In genomic region chr12:95073698-95074520, GRCh38 we compare ENCODE assay signal across 8 cellular contexts. TPM values are rescaled to one million over a fixed set of nuclear protein-coding genes. Genes with fewer than 3 reads are reported as not detected.
DNase-seq lines count a peak whose midpoint lies in the region; ATAC-seq, FAIRE-seq and TF ChIP-seq lines count a peak whose summit lies in the region.

No MANE protein-coding gene starts in this region.

- no peak for DNase-seq in GM06990 (ENCODE audit: extremely low read depth, insufficient read length)
- DNase-seq in NT2/D1 (ENCODE audit: low read depth, low spot score): no peak
- DNase-seq in trophoblast cell: peak in 1 of 2 donors; percentile 90
- DNase-seq in dedifferentiated amniotic fluid mesenchymal stem cell (ENCODE audit: extremely low spot score): no peak

- no CpG with 5 or more reads among the region's 23 CpGs for WGBS in trophoblast cell (ENCODE audit: extremely low coverage, insufficient coverage, insufficient read length)

- H3K4me1 ChIP-seq in NT2/D1 (ENCODE audit: insufficient read depth, insufficient read length) (no peaks in the 10 kb centered on the region), trophoblast cell (ENCODE audit: control insufficient read depth in 1 of 2, insufficient read depth in 2 of 2, low read length in 2 of 2) (no peaks in the 10 kb centered on the region)

- H4K12ac ChIP-seq in trophoblast cell (ENCODE audit: low read depth, low read length): peak overlapping the region; percentile 27

- H2BK5ac ChIP-seq in trophoblast cell (ENCODE audit: low read depth, low read length, poor library complexity): no peak overlapping the region

- no peak overlapping the region for H3K27ac ChIP-seq in trophoblast cell (ENCODE audit: low read depth, low read length)

- H3K4me3 ChIP-seq in GM06990 (replicated peaks; ENCODE audit: low read depth, low read length): no peak overlapping the region; the same call in 1 of the 2 replicates
- H3K4me3 ChIP-seq in NT2/D1 (ENCODE audit: insufficient read length, low read depth): peak overlapping the region; percentile 94
- no peak overlapping the region for H3K4me3 ChIP-seq in trophoblast cell (ENCODE audit: low read depth, low read length)

- no peak overlapping the region for H3K23ac ChIP-seq in trophoblast cell (ENCODE audit: low read length)

- H3K4me2 ChIP-seq in trophoblast cell (ENCODE audit: low read length): peak overlapping the region; percentile 19

- H3K9me3 ChIP-seq in NT2/D1 (ENCODE audit: insufficient read depth, low read length) (no peaks in the 10 kb centered on the region), trophoblast cell (ENCODE audit: insufficient read depth, low read depth, low read length) (no peaks in the 10 kb centered on the region)

- no peak overlapping the region for H4K91ac ChIP-seq in trophoblast cell (ENCODE audit: low read depth, low read length)

- no peak overlapping the region for H2AK5ac ChIP-seq in trophoblast cell (ENCODE audit: low read length)

- no peaks in the 10 kb centered on the region for H3K27me3 ChIP-seq in GM06990 (replicated peaks; ENCODE audit: control insufficient read depth, insufficient read depth, low read length)
- H3K27me3 ChIP-seq in NT2/D1 (ENCODE audit: insufficient read depth, insufficient read length): no peaks in the 10 kb centered on the region
- H3K27me3 ChIP-seq in trophoblast cell (ENCODE audit: insufficient read depth, low read length): no peaks in the 10 kb centered on the region

- TF ChIP-seq CTCF in GM06990 (IDR thresholded peaks at IDR 0.05; ENCODE audit: insufficient read depth, low read length, poor library complexity, severe bottlenecking): peak; percentile 91

- no peak overlapping the region for H3K18ac ChIP-seq in trophoblast cell (ENCODE audit: low read length)

- H2BK12ac ChIP-seq in trophoblast cell (ENCODE audit: low read length): peak overlapping the region; percentile 8

- H3K79me2 ChIP-seq in trophoblast cell (ENCODE audit: control insufficient read depth, insufficient read depth, low read length, poor library complexity): peaks cover 11% of the 10 kb centered on the region

- no peak overlapping the region for H4K8ac ChIP-seq in trophoblast cell (ENCODE audit: low read depth, low read length)

- H3K9ac ChIP-seq in NT2/D1 (ENCODE audit: insufficient read length, low read depth) (peak overlapping the region; percentile 96), trophoblast cell (ENCODE audit: low read length) (no peak overlapping the region)

- H2AFZ ChIP-seq in trophoblast cell (ENCODE audit: insufficient read depth, low read length, poor library complexity): no peak overlapping the region

- peaks cover 9% of the 10 kb centered on the region for H3K79me1 ChIP-seq in trophoblast cell (ENCODE audit: low read length)

- no peak overlapping the region for H3K14ac ChIP-seq in trophoblast cell (ENCODE audit: low read length)

- H3K4ac ChIP-seq in trophoblast cell (ENCODE audit: low read depth, low read length): no peak overlapping the region

- H3K36me3 ChIP-seq in GM06990 (ENCODE audit: control insufficient read depth, insufficient read depth, low read length) (no peaks in the 10 kb centered on the region), NT2/D1 (ENCODE audit: insufficient read depth, insufficient read length, low read length) (peaks cover 18% of the 10 kb centered on the region), trophoblast cell (ENCODE audit: control insufficient read depth in 1 of 2, insufficient read depth in 2 of 2, low read length in 2 of 2) (no peaks in the 10 kb centered on the region)

- ATAC-seq in GM21529 (IDR thresholded peaks at IDR 0.05; ENCODE audit: unreplicated experiment) (no peak), GM18511 (IDR thresholded peaks at IDR 0.05; ENCODE audit: unreplicated experiment) (no peak), HG03159 (IDR thresholded peaks at IDR 0.05; ENCODE audit: unreplicated experiment) (no peak)

- peak; percentile 84 for FAIRE-seq in endometrium (lab: Jason Lieb, UNC)

- H2BK120ac ChIP-seq in trophoblast cell (ENCODE audit: insufficient read depth, low read length, poor library complexity): no peak overlapping the region

RNA-seq across cellular contexts. Expression of gene NR2C1, which starts 0.5 kb away (rescaled TPM):
- 64.4 and 66.8 TPM in 2 replicates for polyA plus RNA-seq in trophoblast cell (2013)
